In the genomic region with DNA sequence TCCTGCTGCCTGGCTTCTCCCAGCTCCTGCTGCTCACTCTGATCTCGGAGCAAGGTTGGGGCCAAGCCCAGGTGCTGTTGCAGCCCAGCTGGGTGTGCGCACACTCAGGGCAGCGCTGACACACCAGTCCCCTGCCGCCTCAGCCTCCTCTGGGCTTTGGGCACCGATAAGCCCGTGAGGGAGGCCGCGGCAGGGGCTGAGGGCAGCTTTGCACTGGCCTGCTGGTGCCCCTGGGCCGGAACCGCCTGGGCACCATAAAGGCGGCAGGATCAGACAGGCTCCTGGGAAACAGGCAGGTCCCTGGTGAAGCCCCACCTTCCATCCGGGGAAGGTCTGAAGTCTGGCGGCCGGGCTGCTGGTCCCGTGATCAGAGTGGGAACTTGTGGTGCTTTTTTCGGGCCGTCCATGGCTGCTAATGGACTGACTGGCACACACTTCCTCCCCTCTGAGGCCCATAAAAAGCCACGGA, we compare ENCODE assay signal across 8 cellular contexts. TPM values are rescaled to one million over a fixed set of nuclear protein-coding genes. Genes with fewer than 3 reads are reported as not detected.
DNase-seq lines count a peak whose midpoint lies in the region; ATAC-seq and TF ChIP-seq lines count a peak whose summit lies in the region.

No MANE protein-coding gene starts in this region.

- H3K4me1 ChIP-seq in left ventricle myocardium inferior, result peaks cover 15% of the 10 kb centered on the region

- H3K4me1 Mint-ChIP-seq in WTC11, result 0 out of 2 replicates have a peak, but pooled peaks cover 6% of the 10 kb centered on the region
- no peaks in the 10 kb centered on the region for H3K4me1 Mint-ChIP-seq in activated CD4-positive, alpha-beta memory T cell treated with anti-CD3 and anti-CD28 coated beads for 36 hours (ENCODE audit: low read depth)

- H3K36me3 ChIP-seq in left ventricle myocardium inferior, result no peaks in the 10 kb centered on the region

- intact Hi-C loops in left ventricle myocardium inferior (cut with micrococcal nuclease), result loop anchor here (10.0 kb wide), 2 partner anchors 65 to 185 kb away; no protein-coding TSS in a partner anchor
- intact Hi-C loops in activated CD4-positive, alpha-beta memory T cell treated with anti-CD3 and anti-CD28 coated beads for 36 hours (cut with micrococcal nuclease), result no loop called here

- H3K27me3 Mint-ChIP-seq in WTC11 (ENCODE audit: low read depth), result peaks cover 7% of the 10 kb centered on the region
- H3K27me3 Mint-ChIP-seq in activated CD4-positive, alpha-beta memory T cell treated with anti-CD3 and anti-CD28 coated beads for 36 hours, result peaks cover 29% of the 10 kb centered on the region

- POLR2A ChIA-PET in WTC11 (lab: Charles Lee), result interaction anchor here (1.2 kb wide), 2 partner anchors 14 to 44 kb away, joined by 4 to 5 read pairs; partner anchors contain the start of gene EML6
- POLR2A ChIA-PET in activated CD4-positive, alpha-beta memory T cell treated with anti-CD3 and anti-CD28 coated beads for 36 hours (lab: Charles Lee), result no interaction called here
- POLR2A ChIA-PET in GM10248 (lab: Yijun Ruan, JAX), result interaction anchor here (0.6 kb wide), 2 partner anchors 136 to 631 kb away, joined by 3 read pairs; no protein-coding TSS in a partner anchor

- peak overlapping the region; percentile 18 for H3K27ac ChIP-seq in left ventricle myocardium inferior (replicated peaks)
- H3K27ac ChIP-seq in skin epidermis, result peak overlapping the region in 19 of 21 experiments; percentile 10 to 81 (median 55)

- H3K9me3 Mint-ChIP-seq in WTC11, result no peaks in the 10 kb centered on the region
- no peaks in the 10 kb centered on the region for H3K9me3 Mint-ChIP-seq in activated CD4-positive, alpha-beta memory T cell treated with anti-CD3 and anti-CD28 coated beads for 36 hours

- peaks cover 6% of the 10 kb centered on the region for H3K27me3 ChIP-seq in left ventricle myocardium inferior (ENCODE audit: low read depth)

- no peak overlapping the region for H3K27ac Mint-ChIP-seq in WTC11
- no peak overlapping the region for H3K27ac Mint-ChIP-seq in activated CD4-positive, alpha-beta memory T cell treated with anti-CD3 and anti-CD28 coated beads for 36 hours

- peak overlapping the region; percentile 60 for H3K4me3 Mint-ChIP-seq in WTC11
- no peak overlapping the region for H3K4me3 Mint-ChIP-seq in activated CD4-positive, alpha-beta memory T cell treated with anti-CD3 and anti-CD28 coated beads for 36 hours

- CTCF ChIA-PET in WTC11 (lab: Charles Lee) (interaction anchor here (0.7 to 9.3 kb wide), 8 partner anchors 13 to 602 kb away, joined by 3 to 171 read pairs (median 10); partner anchors contain the start of gene EML6), GM10248 (lab: Yijun Ruan, JAX) (interaction anchor here (1.0 to 7.0 kb wide), 9 partner anchors 13 to 602 kb away, joined by 3 to 105 read pairs (median 4); no protein-coding TSS in a partner anchor)
- CTCF ChIA-PET in activated CD4-positive, alpha-beta memory T cell treated with anti-CD3 and anti-CD28 coated beads for 36 hours (lab: Charles Lee), result interaction anchor here (1.0 to 8.0 kb wide), 5 partner anchors 44 to 186 kb away, joined by 3 to 228 read pairs (median 4); no protein-coding TSS in a partner anchor

- H3K36me3 Mint-ChIP-seq in WTC11, result no peaks in the 10 kb centered on the region
- H3K36me3 Mint-ChIP-seq in activated CD4-positive, alpha-beta memory T cell treated with anti-CD3 and anti-CD28 coated beads for 36 hours, result no peaks in the 10 kb centered on the region

- TF ChIP-seq CTCF in WTC11 (IDR thresholded peaks at IDR 0.05) (no peak), left ventricle myocardium inferior (IDR thresholded peaks at IDR 0.05; ENCODE audit: borderline replicate concordance) (no peak), GM10248 (IDR thresholded peaks at IDR 0.05; ENCODE audit: control extremely low read depth, extremely low read depth, low read depth, missing control alignments) (no peak)

- DNase-seq in WTC11 (ENCODE audit: low spot score) (peak; percentile 31), left ventricle myocardium inferior (peak; percentile 30), AG08395 (ENCODE audit: low spot score) (no peak), GM10248 (ENCODE audit: extremely low spot score) (no peak)
- no peak for DNase-seq in activated CD4-positive, alpha-beta memory T cell treated with anti-CD3 and anti-CD28 coated beads for 36 hours

- H3K4me3 ChIP-seq in left ventricle myocardium inferior (peak overlapping the region; percentile 70), skin epidermis (peak overlapping the region; percentile 16 to 44 (median 36))

- ATAC-seq in GM18868 (IDR thresholded peaks at IDR 0.05; ENCODE audit: unreplicated experiment) (peak; percentile 47), WTC11 (peak; percentile 61), GM19328 (IDR thresholded peaks at IDR 0.05; ENCODE audit: unreplicated experiment) (no peak)

- no peaks in the 10 kb centered on the region for H3K9me3 ChIP-seq in left ventricle myocardium inferior (replicated peaks)

TF ChIP-seq in WTC11, 78 proteins besides CTCF, POLR2A, EP300 and RAD21:
- TF ChIP-seq PRRX2 (CRISPR knock-in tag; IDR thresholded peaks at IDR 0.05) (no peak), ZBTB21 (CRISPR knock-in tag; IDR thresholded peaks at IDR 0.05; ENCODE audit: borderline replicate concordance) (0 out of 2 replicates have a peak, but pooled peaks have one; percentile 27)

RNA-seq across cellular contexts. Expression of gene EML6, which starts 14.1 kb away (rescaled TPM):
- total RNA-seq in WTC11 (2021), result 1.9 to 2.5 TPM (median 2.1 TPM) in 3 replicates
- total RNA-seq in left ventricle myocardium inferior, result 0.77 TPM
- under 1 TPM; 0.46 to 0.50 TPM for total RNA-seq in activated CD4-positive, alpha-beta memory T cell treated with anti-CD3 and anti-CD28 coated beads for 36 hours

Comparison
In these comparisons a context has a peak if more than half of its experiments do, and no peak if none do; other contexts are left out.
1. DNase-seq: peak in WTC11 (single experiment) and left ventricle myocardium inferior (single experiment); none in AG08395 (single experiment), activated CD4-positive, alpha-beta memory T cell treated with anti-CD3 and anti-CD28 coated beads for 36 hours (single experiment) and GM10248 (single experiment).